14 cellular contexts compared by ENCODE assay signal in genomic region chr16:69199382-69199781, GRCh38. TPM values are rescaled to one million over a fixed set of nuclear protein-coding genes. Genes with fewer than 3 reads are reported as not detected.
DNase-seq lines count a peak whose midpoint lies in the region; ATAC-seq and TF ChIP-seq lines count a peak whose summit lies in the region.
"Had no signal": no experiment of that assay in that cellular context is flagged by ENCODE, and none has a peak within 500 bp of the region (broad histone marks: within the 10 kb centered on the region; RNA-seq: fewer than 3 reads in every experiment).

No MANE protein-coding gene starts in this region.

- peak overlapping the region; percentile 57 for H3K4me2 ChIP-seq in PC-3 (ENCODE audit: low read length)

- BruUV-seq in PC-3 (replicated peaks; lab: Mats Ljungman, UMichigan), result no TSS peak

- CTCF ChIA-PET in PC-3 (lab: Charles Lee), result no interaction called here

- H3K27me3 ChIP-seq in PC-3 (ENCODE audit: low read length), result no peaks in the 10 kb centered on the region
- H3K27me3 ChIP-seq in right cardiac atrium (ENCODE audit: control insufficient read depth, insufficient read depth), result no peaks in the 10 kb centered on the region
- H3K27me3 ChIP-seq: esophagus muscularis mucosa had no signal

- 0 out of 2 replicates have a peak, but pooled peaks have one; percentile 46 for ATAC-seq in PC-3
- peak; percentile 88 for ATAC-seq in omental fat pad (ENCODE audit: low FRiP score)
- no peak for ATAC-seq in right cardiac atrium
- ATAC-seq in GM18870 (IDR thresholded peaks at IDR 0.05; ENCODE audit: unreplicated experiment), result no peak

- H3K27ac ChIP-seq in PC-3 (ENCODE audit: low read length) (peak overlapping the region; percentile 43; the same call in 1 of the 2 replicates), right cardiac atrium (ENCODE audit: low read length) (no peak overlapping the region)
- H3K27ac ChIP-seq: esophagus muscularis mucosa had no signal

- H2AFZ ChIP-seq in PC-3 (ENCODE audit: low read length), result no peak overlapping the region

- DNase-seq in ELR (ENCODE audit: low read depth) (peak; percentile 59), PC-3 (peak; percentile 64), epithelial cell of esophagus (ENCODE audit: low read depth) (peak; percentile 90), omental fat pad (ENCODE audit: low spot score) (no peak), NCI-H526 (lab: John Stamatoyannopoulos, UW) (no peak), DMS79 treated with DMSO at 0.1 percent for 48 hours (lab: John Stamatoyannopoulos, UW) (no peak), right cardiac atrium (no peak)
- DNase-seq: activated CD4-positive, alpha-beta T cell treated with anti-CD3 and anti-CD28 coated beads for 4 hours; activated T-cell treated with anti-CD3 and anti-CD28 coated beads, Interleukin-2, amount 50 U/mL, for 1 hour; NCI-H1105; stimulated activated CD4-positive, alpha-beta T cell treated with anti-CD3 and anti-CD28 coated beads, Interleukin-12 subunit alpha, Interleukin-12 subunit beta, amount 100 ng/mL, for 4 hours; T-helper 2 cell had no signal

- H3K9me3 ChIP-seq in PC-3 (ENCODE audit: low read length), result no peaks in the 10 kb centered on the region
- no peaks in the 10 kb centered on the region for H3K9me3 ChIP-seq in right cardiac atrium (ENCODE audit: control insufficient read depth, low read length)
- H3K9me3 ChIP-seq: esophagus muscularis mucosa had no signal

- 96% methylated on average over 7 of the region's 7 CpGs for WGBS in right cardiac atrium

- POLR2A ChIA-PET in PC-3 (lab: Charles Lee; ENCODE audit: unreplicated experiment), result no interaction called here

- peaks cover 90% of the 10 kb centered on the region for H3K79me2 ChIP-seq in PC-3 (ENCODE audit: low read length)

- H3K9ac ChIP-seq in PC-3 (ENCODE audit: low read length), result no peak overlapping the region

- H3K36me3 ChIP-seq in PC-3 (ENCODE audit: low read depth, low read length), result no peaks in the 10 kb centered on the region
- H3K36me3 ChIP-seq: esophagus muscularis mucosa had no signal

- H3K4me1 ChIP-seq in PC-3 (ENCODE audit: insufficient read depth, low read length), result peaks cover 22% of the 10 kb centered on the region
- peaks cover 2% of the 10 kb centered on the region for H3K4me1 ChIP-seq in right cardiac atrium (ENCODE audit: control insufficient read depth, insufficient read depth, low read length)

- intact Hi-C loops in PC-3 (cut with micrococcal nuclease) (no loop called here), right cardiac atrium (cut with DNase I) (no loop called here)

- peaks cover 3% of the 10 kb centered on the region for H3F3A ChIP-seq in PC-3 (ENCODE audit: low read length, unreplicated experiment)

- 0 out of 2 replicates have a peak, but pooled peaks cover 3% of the 10 kb centered on the region for H4K20me1 ChIP-seq in PC-3 (ENCODE audit: low read length)

- no peak overlapping the region for H3K4me3 ChIP-seq in PC-3 (ENCODE audit: low read length)
- no peak overlapping the region for H3K4me3 ChIP-seq in epithelial cell of esophagus (ENCODE audit: low read length)
- H3K4me3 ChIP-seq in right cardiac atrium (ENCODE audit: low read length), result no peak overlapping the region
- H3K4me3 ChIP-seq: esophagus muscularis mucosa had no signal

- no peak for TF ChIP-seq CTCF in PC-3 (conservative IDR thresholded peaks at IDR 0.05; ENCODE audit: low read depth, low read length)
- no peak for TF ChIP-seq CTCF in epithelial cell of esophagus (IDR thresholded peaks at IDR 0.05; ENCODE audit: insufficient read depth, low read depth, low read length, missing control alignments)
- no peak for TF ChIP-seq CTCF in omental fat pad (IDR thresholded peaks at IDR 0.05)

- H3K9me2 ChIP-seq in PC-3 (replicated peaks; ENCODE audit: low read length), result no peaks in the 10 kb centered on the region

RNA-seq across cellular contexts. Expression of gene SNTB2, which starts 12.4 kb away (rescaled TPM):
- total RNA-seq in PC-3 (2014; rRNA removed), result 40.4 and 62.6 TPM in 2 replicates
- 10 to 100 TPM; 49.7 to 80.9 (median 59.3) TPM for total RNA-seq in omental fat pad
- total RNA-seq in right cardiac atrium, result 10 to 100 TPM; 19.8 to 30.4 (median 22.4) TPM
- polyA plus RNA-seq in right cardiac atrium, result 7.0 TPM

Comparison
In these comparisons a context has a peak if more than half of its experiments do, and no peak if none do; other contexts are left out.
1. DNase-seq: peak in ELR (single experiment), PC-3 (single experiment) and epithelial cell of esophagus (single experiment); none in omental fat pad (single experiment), NCI-H526 (0 of 2), DMS79 treated with DMSO at 0.1 percent for 48 hours (single experiment) and right cardiac atrium (0 of 3).
2. ATAC-seq: peak in PC-3 (single experiment) and omental fat pad (single experiment); none in right cardiac atrium (0 of 2) and GM18870 (single experiment).